1 cellular context compared by ENCODE assay signal in the genomic region with DNA sequence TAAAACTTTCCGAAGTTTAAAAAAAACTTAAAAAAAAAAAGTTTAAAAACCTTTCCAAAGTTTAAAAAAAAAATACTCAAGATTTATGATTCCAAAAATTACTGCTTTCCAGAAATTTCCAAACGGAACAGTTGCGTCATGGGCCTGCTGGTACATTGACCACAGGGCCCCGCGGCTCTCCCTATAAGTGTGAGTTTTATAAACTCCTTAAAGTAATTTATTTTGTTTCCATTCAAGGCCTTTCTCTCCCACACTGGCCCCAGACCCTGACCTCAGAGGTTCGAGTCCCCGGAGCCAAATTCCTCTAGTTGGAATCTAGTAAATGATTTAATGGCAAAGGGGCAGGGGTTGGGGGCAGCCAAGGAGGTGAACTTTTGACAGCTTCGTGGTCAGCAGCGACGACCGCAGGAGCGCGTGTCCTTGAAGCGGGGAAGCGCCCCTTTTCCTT.
TF ChIP-seq lines count a peak whose summit lies in the region.

No MANE protein-coding gene starts in this region.

TF ChIP-seq in HepG2, 621 proteins besides CTCF, POLR2A, EP300 and RAD21 (continued from another document and continues in another):
- no peak for TF ChIP-seq ZNF616 (CRISPR knock-in tag; IDR thresholded peaks at IDR 0.05; ENCODE audit: low read depth)
- TF ChIP-seq, protein P1, sequence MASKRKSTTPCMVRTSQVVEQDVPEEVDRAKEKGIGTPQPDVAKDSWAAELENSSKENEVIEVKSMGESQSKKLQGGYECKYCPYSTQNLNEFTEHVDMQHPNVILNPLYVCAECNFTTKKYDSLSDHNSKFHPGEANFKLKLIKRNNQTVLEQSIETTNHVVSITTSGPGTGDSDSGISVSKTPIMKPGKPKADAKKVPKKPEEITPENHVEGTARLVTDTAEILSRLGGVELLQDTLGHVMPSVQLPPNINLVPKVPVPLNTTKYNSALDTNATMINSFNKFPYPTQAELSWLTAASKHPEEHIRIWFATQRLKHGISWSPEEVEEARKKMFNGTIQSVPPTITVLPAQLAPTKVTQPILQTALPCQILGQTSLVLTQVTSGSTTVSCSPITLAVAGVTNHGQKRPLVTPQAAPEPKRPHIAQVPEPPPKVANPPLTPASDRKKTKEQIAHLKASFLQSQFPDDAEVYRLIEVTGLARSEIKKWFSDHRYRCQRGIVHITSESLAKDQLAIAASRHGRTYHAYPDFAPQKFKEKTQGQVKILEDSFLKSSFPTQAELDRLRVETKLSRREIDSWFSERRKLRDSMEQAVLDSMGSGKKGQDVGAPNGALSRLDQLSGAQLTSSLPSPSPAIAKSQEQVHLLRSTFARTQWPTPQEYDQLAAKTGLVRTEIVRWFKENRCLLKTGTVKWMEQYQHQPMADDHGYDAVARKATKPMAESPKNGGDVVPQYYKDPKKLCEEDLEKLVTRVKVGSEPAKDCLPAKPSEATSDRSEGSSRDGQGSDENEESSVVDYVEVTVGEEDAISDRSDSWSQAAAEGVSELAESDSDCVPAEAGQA (IDR thresholded peaks at IDR 0.05; ENCODE audit: low read depth) = no peak
- TF ChIP-seq, protein P1 (CRISPR knock-in tag; IDR thresholded peaks at IDR 0.05; ENCODE audit: borderline replicate concordance) = peak; percentile 38; the same call in 1 of the 2 replicates
- TF ChIP-seq ZNF670 (CRISPR knock-in tag; IDR thresholded peaks at IDR 0.05; ENCODE audit: borderline replicate concordance) = peak; percentile 63; the same call in 1 of the 2 replicates
- peak; percentile 42; the same call in 1 of the 2 replicates for TF ChIP-seq RXRA (CRISPR knock-in tag; IDR thresholded peaks at IDR 0.05)
- 0 out of 2 replicates have a peak, but pooled peaks have one; percentile 23 for TF ChIP-seq CEBPB (IDR thresholded peaks at IDR 0.05; ENCODE audit: borderline replicate concordance, low read depth, low read length)
- no peak for TF ChIP-seq ZNF660 (CRISPR knock-in tag; IDR thresholded peaks at IDR 0.05; ENCODE audit: borderline replicate concordance, low read depth)
- TF ChIP-seq RFX3 (CRISPR knock-in tag; IDR thresholded peaks at IDR 0.05) = no peak
- TF ChIP-seq, protein P2, sequence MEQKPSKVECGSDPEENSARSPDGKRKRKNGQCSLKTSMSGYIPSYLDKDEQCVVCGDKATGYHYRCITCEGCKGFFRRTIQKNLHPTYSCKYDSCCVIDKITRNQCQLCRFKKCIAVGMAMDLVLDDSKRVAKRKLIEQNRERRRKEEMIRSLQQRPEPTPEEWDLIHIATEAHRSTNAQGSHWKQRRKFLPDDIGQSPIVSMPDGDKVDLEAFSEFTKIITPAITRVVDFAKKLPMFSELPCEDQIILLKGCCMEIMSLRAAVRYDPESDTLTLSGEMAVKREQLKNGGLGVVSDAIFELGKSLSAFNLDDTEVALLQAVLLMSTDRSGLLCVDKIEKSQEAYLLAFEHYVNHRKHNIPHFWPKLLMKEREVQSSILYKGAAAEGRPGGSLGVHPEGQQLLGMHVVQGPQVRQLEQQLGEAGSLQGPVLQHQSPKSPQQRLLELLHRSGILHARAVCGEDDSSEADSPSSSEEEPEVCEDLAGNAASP (CRISPR knock-in tag; IDR thresholded peaks at IDR 0.05; ENCODE audit: borderline replicate concordance) = 0 out of 2 replicates have a peak, but pooled peaks have one; percentile 27
- TF ChIP-seq, protein P3, sequence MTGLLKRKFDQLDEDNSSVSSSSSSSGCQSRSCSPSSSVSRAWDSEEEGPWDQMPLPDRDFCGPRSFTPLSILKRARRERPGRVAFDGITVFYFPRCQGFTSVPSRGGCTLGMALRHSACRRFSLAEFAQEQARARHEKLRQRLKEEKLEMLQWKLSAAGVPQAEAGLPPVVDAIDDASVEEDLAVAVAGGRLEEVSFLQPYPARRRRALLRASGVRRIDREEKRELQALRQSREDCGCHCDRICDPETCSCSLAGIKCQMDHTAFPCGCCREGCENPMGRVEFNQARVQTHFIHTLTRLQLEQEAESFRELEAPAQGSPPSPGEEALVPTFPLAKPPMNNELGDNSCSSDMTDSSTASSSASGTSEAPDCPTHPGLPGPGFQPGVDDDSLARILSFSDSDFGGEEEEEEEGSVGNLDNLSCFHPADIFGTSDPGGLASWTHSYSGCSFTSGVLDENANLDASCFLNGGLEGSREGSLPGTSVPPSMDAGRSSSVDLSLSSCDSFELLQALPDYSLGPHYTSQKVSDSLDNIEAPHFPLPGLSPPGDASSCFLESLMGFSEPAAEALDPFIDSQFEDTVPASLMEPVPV (CRISPR knock-in tag; IDR thresholded peaks at IDR 0.05) = 0 out of 2 replicates have a peak, but pooled peaks have one; percentile 23
- TF ChIP-seq ZNF607 (CRISPR knock-in tag; IDR thresholded peaks at IDR 0.05; ENCODE audit: borderline replicate concordance) = no peak
- TF ChIP-seq, protein P4, sequence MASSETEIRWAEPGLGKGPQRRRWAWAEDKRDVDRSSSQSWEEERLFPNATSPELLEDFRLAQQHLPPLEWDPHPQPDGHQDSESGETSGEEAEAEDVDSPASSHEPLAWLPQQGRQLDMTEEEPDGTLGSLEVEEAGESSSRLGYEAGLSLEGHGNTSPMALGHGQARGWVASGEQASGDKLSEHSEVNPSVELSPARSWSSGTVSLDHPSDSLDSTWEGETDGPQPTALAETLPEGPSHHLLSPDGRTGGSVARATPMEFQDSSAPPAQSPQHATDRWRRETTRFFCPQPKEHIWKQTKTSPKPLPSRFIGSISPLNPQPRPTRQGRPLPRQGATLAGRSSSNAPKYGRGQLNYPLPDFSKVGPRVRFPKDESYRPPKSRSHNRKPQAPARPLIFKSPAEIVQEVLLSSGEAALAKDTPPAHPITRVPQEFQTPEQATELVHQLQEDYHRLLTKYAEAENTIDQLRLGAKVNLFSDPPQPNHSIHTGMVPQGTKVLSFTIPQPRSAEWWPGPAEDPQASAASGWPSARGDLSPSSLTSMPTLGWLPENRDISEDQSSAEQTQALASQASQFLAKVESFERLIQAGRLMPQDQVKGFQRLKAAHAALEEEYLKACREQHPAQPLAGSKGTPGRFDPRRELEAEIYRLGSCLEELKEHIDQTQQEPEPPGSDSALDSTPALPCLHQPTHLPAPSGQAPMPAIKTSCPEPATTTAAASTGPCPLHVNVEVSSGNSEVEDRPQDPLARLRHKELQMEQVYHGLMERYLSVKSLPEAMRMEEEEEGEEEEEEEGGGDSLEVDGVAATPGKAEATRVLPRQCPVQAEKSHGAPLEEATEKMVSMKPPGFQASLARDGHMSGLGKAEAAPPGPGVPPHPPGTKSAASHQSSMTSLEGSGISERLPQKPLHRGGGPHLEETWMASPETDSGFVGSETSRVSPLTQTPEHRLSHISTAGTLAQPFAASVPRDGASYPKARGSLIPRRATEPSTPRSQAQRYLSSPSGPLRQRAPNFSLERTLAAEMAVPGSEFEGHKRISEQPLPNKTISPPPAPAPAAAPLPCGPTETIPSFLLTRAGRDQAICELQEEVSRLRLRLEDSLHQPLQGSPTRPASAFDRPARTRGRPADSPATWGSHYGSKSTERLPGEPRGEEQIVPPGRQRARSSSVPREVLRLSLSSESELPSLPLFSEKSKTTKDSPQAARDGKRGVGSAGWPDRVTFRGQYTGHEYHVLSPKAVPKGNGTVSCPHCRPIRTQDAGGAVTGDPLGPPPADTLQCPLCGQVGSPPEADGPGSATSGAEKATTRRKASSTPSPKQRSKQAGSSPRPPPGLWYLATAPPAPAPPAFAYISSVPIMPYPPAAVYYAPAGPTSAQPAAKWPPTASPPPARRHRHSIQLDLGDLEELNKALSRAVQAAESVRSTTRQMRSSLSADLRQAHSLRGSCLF (CRISPR knock-in tag; IDR thresholded peaks at IDR 0.05; ENCODE audit: borderline replicate concordance) = no peak
- TF ChIP-seq, protein P5, sequence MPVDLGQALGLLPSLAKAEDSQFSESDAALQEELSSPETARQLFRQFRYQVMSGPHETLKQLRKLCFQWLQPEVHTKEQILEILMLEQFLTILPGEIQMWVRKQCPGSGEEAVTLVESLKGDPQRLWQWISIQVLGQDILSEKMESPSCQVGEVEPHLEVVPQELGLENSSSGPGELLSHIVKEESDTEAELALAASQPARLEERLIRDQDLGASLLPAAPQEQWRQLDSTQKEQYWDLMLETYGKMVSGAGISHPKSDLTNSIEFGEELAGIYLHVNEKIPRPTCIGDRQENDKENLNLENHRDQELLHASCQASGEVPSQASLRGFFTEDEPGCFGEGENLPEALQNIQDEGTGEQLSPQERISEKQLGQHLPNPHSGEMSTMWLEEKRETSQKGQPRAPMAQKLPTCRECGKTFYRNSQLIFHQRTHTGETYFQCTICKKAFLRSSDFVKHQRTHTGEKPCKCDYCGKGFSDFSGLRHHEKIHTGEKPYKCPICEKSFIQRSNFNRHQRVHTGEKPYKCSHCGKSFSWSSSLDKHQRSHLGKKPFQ (CRISPR knock-in tag; IDR thresholded peaks at IDR 0.05; ENCODE audit: insufficient replicate concordance) = peak; percentile 49
- no peak for TF ChIP-seq ZNF124 (CRISPR knock-in tag; IDR thresholded peaks at IDR 0.05)
- TF ChIP-seq, protein P6, sequence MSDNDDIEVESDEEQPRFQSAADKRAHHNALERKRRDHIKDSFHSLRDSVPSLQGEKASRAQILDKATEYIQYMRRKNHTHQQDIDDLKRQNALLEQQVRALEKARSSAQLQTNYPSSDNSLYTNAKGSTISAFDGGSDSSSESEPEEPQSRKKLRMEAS (IDR thresholded peaks at IDR 0.05) = peak; percentile 77; the same call in 1 of the 2 replicates
- 0 out of 2 replicates have a peak, but pooled peaks have one; percentile 41 for TF ChIP-seq KLF15 (CRISPR knock-in tag; IDR thresholded peaks at IDR 0.05; ENCODE audit: borderline replicate concordance)
- no peak for TF ChIP-seq ZNF160 (CRISPR knock-in tag; IDR thresholded peaks at IDR 0.05)
- TF ChIP-seq BRCA1 (CRISPR knock-in tag; IDR thresholded peaks at IDR 0.05) = no peak
- TF ChIP-seq ZNF589 (CRISPR knock-in tag; conservative IDR thresholded peaks at IDR 0.05) = no peak
- TF ChIP-seq ZNF234 (CRISPR knock-in tag; conservative IDR thresholded peaks at IDR 0.05) = no peak
- TF ChIP-seq, protein P7, sequence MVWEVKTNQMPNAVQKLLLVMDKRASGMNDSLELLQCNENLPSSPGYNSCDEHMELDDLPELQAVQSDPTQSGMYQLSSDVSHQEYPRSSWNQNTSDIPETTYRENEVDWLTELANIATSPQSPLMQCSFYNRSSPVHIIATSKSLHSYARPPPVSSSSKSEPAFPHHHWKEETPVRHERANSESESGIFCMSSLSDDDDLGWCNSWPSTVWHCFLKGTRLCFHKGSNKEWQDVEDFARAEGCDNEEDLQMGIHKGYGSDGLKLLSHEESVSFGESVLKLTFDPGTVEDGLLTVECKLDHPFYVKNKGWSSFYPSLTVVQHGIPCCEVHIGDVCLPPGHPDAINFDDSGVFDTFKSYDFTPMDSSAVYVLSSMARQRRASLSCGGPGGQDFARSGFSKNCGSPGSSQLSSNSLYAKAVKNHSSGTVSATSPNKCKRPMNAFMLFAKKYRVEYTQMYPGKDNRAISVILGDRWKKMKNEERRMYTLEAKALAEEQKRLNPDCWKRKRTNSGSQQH (CRISPR knock-in tag; IDR thresholded peaks at IDR 0.05; ENCODE audit: low read depth) = no peak
- TF ChIP-seq, protein P8, sequence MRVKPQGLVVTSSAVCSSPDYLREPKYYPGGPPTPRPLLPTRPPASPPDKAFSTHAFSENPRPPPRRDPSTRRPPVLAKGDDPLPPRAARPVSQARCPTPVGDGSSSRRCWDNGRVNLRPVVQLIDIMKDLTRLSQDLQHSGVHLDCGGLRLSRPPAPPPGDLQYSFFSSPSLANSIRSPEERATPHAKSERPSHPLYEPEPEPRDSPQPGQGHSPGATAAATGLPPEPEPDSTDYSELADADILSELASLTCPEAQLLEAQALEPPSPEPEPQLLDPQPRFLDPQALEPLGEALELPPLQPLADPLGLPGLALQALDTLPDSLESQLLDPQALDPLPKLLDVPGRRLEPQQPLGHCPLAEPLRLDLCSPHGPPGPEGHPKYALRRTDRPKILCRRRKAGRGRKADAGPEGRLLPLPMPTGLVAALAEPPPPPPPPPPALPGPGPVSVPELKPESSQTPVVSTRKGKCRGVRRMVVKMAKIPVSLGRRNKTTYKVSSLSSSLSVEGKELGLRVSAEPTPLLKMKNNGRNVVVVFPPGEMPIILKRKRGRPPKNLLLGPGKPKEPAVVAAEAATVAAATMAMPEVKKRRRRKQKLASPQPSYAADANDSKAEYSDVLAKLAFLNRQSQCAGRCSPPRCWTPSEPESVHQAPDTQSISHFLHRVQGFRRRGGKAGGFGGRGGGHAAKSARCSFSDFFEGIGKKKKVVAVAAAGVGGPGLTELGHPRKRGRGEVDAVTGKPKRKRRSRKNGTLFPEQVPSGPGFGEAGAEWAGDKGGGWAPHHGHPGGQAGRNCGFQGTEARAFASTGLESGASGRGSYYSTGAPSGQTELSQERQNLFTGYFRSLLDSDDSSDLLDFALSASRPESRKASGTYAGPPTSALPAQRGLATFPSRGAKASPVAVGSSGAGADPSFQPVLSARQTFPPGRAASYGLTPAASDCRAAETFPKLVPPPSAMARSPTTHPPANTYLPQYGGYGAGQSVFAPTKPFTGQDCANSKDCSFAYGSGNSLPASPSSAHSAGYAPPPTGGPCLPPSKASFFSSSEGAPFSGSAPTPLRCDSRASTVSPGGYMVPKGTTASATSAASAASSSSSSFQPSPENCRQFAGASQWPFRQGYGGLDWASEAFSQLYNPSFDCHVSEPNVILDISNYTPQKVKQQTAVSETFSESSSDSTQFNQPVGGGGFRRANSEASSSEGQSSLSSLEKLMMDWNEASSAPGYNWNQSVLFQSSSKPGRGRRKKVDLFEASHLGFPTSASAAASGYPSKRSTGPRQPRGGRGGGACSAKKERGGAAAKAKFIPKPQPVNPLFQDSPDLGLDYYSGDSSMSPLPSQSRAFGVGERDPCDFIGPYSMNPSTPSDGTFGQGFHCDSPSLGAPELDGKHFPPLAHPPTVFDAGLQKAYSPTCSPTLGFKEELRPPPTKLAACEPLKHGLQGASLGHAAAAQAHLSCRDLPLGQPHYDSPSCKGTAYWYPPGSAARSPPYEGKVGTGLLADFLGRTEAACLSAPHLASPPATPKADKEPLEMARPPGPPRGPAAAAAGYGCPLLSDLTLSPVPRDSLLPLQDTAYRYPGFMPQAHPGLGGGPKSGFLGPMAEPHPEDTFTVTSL (CRISPR knock-in tag; IDR thresholded peaks at IDR 0.05; ENCODE audit: borderline replicate concordance) = peak; percentile 43; the same call in 1 of the 2 replicates
- TF ChIP-seq MTA1 (CRISPR knock-in tag; IDR thresholded peaks at IDR 0.05; ENCODE audit: borderline replicate concordance) = peak; percentile 15; the same call in 1 of the 2 replicates
